ENCODE assay signal across 13 cellular contexts in the genomic region with DNA sequence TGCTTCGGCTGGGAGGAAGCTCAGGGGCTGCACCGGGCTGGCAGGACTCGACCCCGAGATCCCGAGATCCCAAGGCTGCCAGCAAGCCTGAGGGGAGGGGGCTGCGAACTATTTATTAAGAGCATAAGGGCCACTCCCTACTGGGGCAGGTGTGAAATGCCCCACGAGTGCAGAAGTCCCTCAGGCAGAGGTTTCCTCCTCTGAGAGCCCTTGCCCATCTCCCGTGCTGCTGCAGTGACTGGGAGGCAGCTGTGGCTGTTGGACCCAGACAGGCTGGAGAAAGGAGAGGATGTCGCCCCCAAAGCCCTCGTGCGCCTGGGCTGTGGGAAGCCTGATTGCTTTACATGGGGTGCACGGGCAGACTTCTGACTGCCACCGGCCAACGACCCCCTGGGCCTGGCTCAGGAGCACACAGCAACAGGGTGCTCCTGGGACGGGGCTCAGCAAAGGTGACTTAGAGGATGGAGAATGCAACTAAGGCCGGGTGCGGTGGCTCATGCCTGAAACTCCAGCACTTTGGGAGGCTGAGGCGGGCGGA. TPM values are rescaled to one million over a fixed set of nuclear protein-coding genes. Genes with fewer than 3 reads are reported as not detected.
DNase-seq lines count a peak whose midpoint lies in the region; ATAC-seq and TF ChIP-seq lines count a peak whose summit lies in the region.
"Had no signal": no experiment of that assay in that cellular context is flagged by ENCODE, and none has a peak within 500 bp of the region (broad histone marks: within the 10 kb centered on the region; RNA-seq: fewer than 3 reads in every experiment).

No MANE protein-coding gene starts in this region.

- no peaks in the 10 kb centered on the region for H3K9me3 Mint-ChIP-seq in activated CD4-positive, alpha-beta T cell treated with anti-CD3 and anti-CD28 coated beads, Interleukin-2, amount 10 ng/mL, durations not matched to agents 7 days and 5 days
- H3K9me3 Mint-ChIP-seq in activated naive CD8-positive, alpha-beta T cell treated with anti-CD3 and anti-CD28 coated beads, Interleukin-2, amount 50 U/mL, for 24 hours, result no peaks in the 10 kb centered on the region
- no peaks in the 10 kb centered on the region for H3K9me3 Mint-ChIP-seq in stimulated activated effector memory CD8-positive, alpha-beta T cell treated with anti-CD3 and anti-CD28 coated beads, Interleukin-12 subunit alpha, Interleukin-12 subunit beta, amount 100 ng/mL, for 72 hours

- no peaks in the 10 kb centered on the region for H3K27me3 ChIP-seq in brain microvascular endothelial cell (replicated peaks)

- in situ Hi-C loops in brain microvascular endothelial cell (cut with HindIII; ENCODE audit: low pct_ligation_motif_present, low sequenced_read_pairs), result no loop called here

- H3K36me3 ChIP-seq in brain microvascular endothelial cell (replicated peaks), result peaks cover 6% of the 10 kb centered on the region

- POLR2A ChIA-PET in activated CD4-positive, alpha-beta T cell treated with anti-CD3 and anti-CD28 coated beads, Interleukin-2, amount 10 ng/mL, durations not matched to agents 7 days and 5 days (lab: Charles Lee), result no interaction called here

- H3K4me3 ChIP-seq in Jurkat, Clone E6-1 (ENCODE audit: low read length), result peak overlapping the region; percentile 40
- H3K4me3 ChIP-seq in brain microvascular endothelial cell (ENCODE audit: low read depth, low read length), result no peak overlapping the region

- H3K27ac Mint-ChIP-seq in activated CD4-positive, alpha-beta T cell treated with anti-CD3 and anti-CD28 coated beads, Interleukin-2, amount 10 ng/mL, durations not matched to agents 7 days and 5 days, result peak overlapping the region; percentile 96
- H3K27ac Mint-ChIP-seq in activated naive CD8-positive, alpha-beta T cell treated with anti-CD3 and anti-CD28 coated beads, Interleukin-2, amount 50 U/mL, for 24 hours, result peak overlapping the region; percentile 99
- peak overlapping the region; percentile 95 for H3K27ac Mint-ChIP-seq in stimulated activated effector memory CD8-positive, alpha-beta T cell treated with anti-CD3 and anti-CD28 coated beads, Interleukin-12 subunit alpha, Interleukin-12 subunit beta, amount 100 ng/mL, for 72 hours

- ATAC-seq in activated naive CD8-positive, alpha-beta T cell treated with anti-CD3 and anti-CD28 coated beads, Interleukin-2, amount 50 U/mL, for 24 hours, result no peak
- peak; percentile 2 for ATAC-seq in stimulated activated effector memory CD8-positive, alpha-beta T cell treated with anti-CD3 and anti-CD28 coated beads, Interleukin-12 subunit alpha, Interleukin-12 subunit beta, amount 100 ng/mL, for 72 hours
- no peak for ATAC-seq in GM19452 (IDR thresholded peaks at IDR 0.05; ENCODE audit: unreplicated experiment)

- no peak overlapping the region for H3K27ac ChIP-seq in brain microvascular endothelial cell
- H3K27ac ChIP-seq: VCaP had no signal

- peak overlapping the region; percentile 60 for H3K4me3 Mint-ChIP-seq in activated CD4-positive, alpha-beta T cell treated with anti-CD3 and anti-CD28 coated beads, Interleukin-2, amount 10 ng/mL, durations not matched to agents 7 days and 5 days
- peak overlapping the region; percentile 70 for H3K4me3 Mint-ChIP-seq in activated naive CD8-positive, alpha-beta T cell treated with anti-CD3 and anti-CD28 coated beads, Interleukin-2, amount 50 U/mL, for 24 hours
- peak overlapping the region; percentile 64 for H3K4me3 Mint-ChIP-seq in stimulated activated effector memory CD8-positive, alpha-beta T cell treated with anti-CD3 and anti-CD28 coated beads, Interleukin-12 subunit alpha, Interleukin-12 subunit beta, amount 100 ng/mL, for 72 hours

- no peaks in the 10 kb centered on the region for H3K27me3 Mint-ChIP-seq in activated CD4-positive, alpha-beta T cell treated with anti-CD3 and anti-CD28 coated beads, Interleukin-2, amount 10 ng/mL, durations not matched to agents 7 days and 5 days
- no peaks in the 10 kb centered on the region for H3K27me3 Mint-ChIP-seq in activated naive CD8-positive, alpha-beta T cell treated with anti-CD3 and anti-CD28 coated beads, Interleukin-2, amount 50 U/mL, for 24 hours

- peaks cover 92% of the 10 kb centered on the region for H3K4me1 Mint-ChIP-seq in activated CD4-positive, alpha-beta T cell treated with anti-CD3 and anti-CD28 coated beads, Interleukin-2, amount 10 ng/mL, durations not matched to agents 7 days and 5 days
- peaks cover 100% of the 10 kb centered on the region for H3K4me1 Mint-ChIP-seq in activated naive CD8-positive, alpha-beta T cell treated with anti-CD3 and anti-CD28 coated beads, Interleukin-2, amount 50 U/mL, for 24 hours
- H3K4me1 Mint-ChIP-seq in stimulated activated effector memory CD8-positive, alpha-beta T cell treated with anti-CD3 and anti-CD28 coated beads, Interleukin-12 subunit alpha, Interleukin-12 subunit beta, amount 100 ng/mL, for 72 hours, result peaks cover 44% of the 10 kb centered on the region

- CTCF ChIA-PET in activated CD4-positive, alpha-beta T cell treated with anti-CD3 and anti-CD28 coated beads, Interleukin-2, amount 10 ng/mL, durations not matched to agents 7 days and 5 days (lab: Charles Lee), result interaction anchor here (0.7 to 1.8 kb wide), 4 partner anchors 14 to 297 kb away, joined by 3 to 5 read pairs (median 4); no protein-coding TSS in a partner anchor

- no peak for TF ChIP-seq CTCF in brain microvascular endothelial cell (IDR thresholded peaks at IDR 0.05; ENCODE audit: low read depth, low read length, missing control alignments)

- H3K36me3 Mint-ChIP-seq in activated CD4-positive, alpha-beta T cell treated with anti-CD3 and anti-CD28 coated beads, Interleukin-2, amount 10 ng/mL, durations not matched to agents 7 days and 5 days (ENCODE audit: low read depth), result peaks cover 82% of the 10 kb centered on the region
- H3K36me3 Mint-ChIP-seq in activated naive CD8-positive, alpha-beta T cell treated with anti-CD3 and anti-CD28 coated beads, Interleukin-2, amount 50 U/mL, for 24 hours (ENCODE audit: low read depth), result peaks cover 77% of the 10 kb centered on the region
- H3K36me3 Mint-ChIP-seq in stimulated activated effector memory CD8-positive, alpha-beta T cell treated with anti-CD3 and anti-CD28 coated beads, Interleukin-12 subunit alpha, Interleukin-12 subunit beta, amount 100 ng/mL, for 72 hours, result peaks cover 40% of the 10 kb centered on the region

- no peak for DNase-seq in activated CD4-positive, alpha-beta T cell treated with anti-CD3 and anti-CD28 coated beads, Interleukin-2, amount 10 ng/mL, durations not matched to agents 7 days and 5 days
- DNase-seq in activated CD4-positive, alpha-beta T cell treated with anti-CD3 and anti-CD28 coated beads, Interleukin-2, amount 50 U/mL, for 4 hours, result no peak
- DNase-seq in Jurkat, Clone E6-1 (ENCODE audit: low read depth, low spot score), result no peak
- DNase-seq in activated naive CD8-positive, alpha-beta T cell treated with anti-CD3 and anti-CD28 coated beads, Interleukin-2, amount 50 U/mL, for 24 hours, result no peak
- DNase-seq in stimulated activated effector memory CD8-positive, alpha-beta T cell treated with anti-CD3 and anti-CD28 coated beads, Interleukin-12 subunit alpha, Interleukin-12 subunit beta, amount 100 ng/mL, for 72 hours (ENCODE audit: low spot score in 2 of 2), result no peak
- DNase-seq in brain microvascular endothelial cell (no peak), Kasumi-1 (lab: John Stamatoyannopoulos, UW) (no peak)
- DNase-seq: NCI-H1048, NCI-H2227 treated with DMSO at 0.1 percent for 48 hours, nucleus accumbens, substantia nigra had no signal

RNA-seq across cellular contexts. Expression of a gene that starts 39.8 kb away (rescaled TPM):
- total RNA-seq in activated CD4-positive, alpha-beta T cell treated with anti-CD3 and anti-CD28 coated beads, Interleukin-2, amount 10 ng/mL, durations not matched to agents 7 days and 5 days, result 100 to 1,000 TPM; 151 to 172 TPM
- 99.4 TPM for polyA plus RNA-seq in Jurkat, Clone E6-1 (2012; ENCODE audit: insufficient read depth, insufficient read length)
